21 cellular contexts compared by ENCODE assay signal in genomic region chr2:136021406-136021805, GRCh38.
"Had no signal": no experiment of that assay in that cellular context is flagged by ENCODE, and none has a peak within 500 bp of the region (broad histone marks: within the 10 kb centered on the region; RNA-seq: fewer than 3 reads in every experiment).

No MANE protein-coding gene starts in this region.

- H3K4me3 Mint-ChIP-seq: activated CD4-positive, alpha-beta memory T cell treated with anti-CD3 and anti-CD28 coated beads for 36 hours; activated naive CD4-positive, alpha-beta T cell treated with anti-CD3 and anti-CD28 coated beads for 36 hours; activated naive CD8-positive, alpha-beta T cell treated with anti-CD3 and anti-CD28 coated beads, Interleukin-2, amount 10 ng/mL, durations not matched to agents 7 days and 5 days; activated T-cell treated with anti-CD3 and anti-CD28 coated beads, Interleukin-2, amount 50 U/mL, for 72 hours; T-helper 17 cell had no signal

- H3K36me3 Mint-ChIP-seq: activated CD4-positive, alpha-beta memory T cell treated with anti-CD3 and anti-CD28 coated beads for 36 hours had no signal

- H3K9me3 Mint-ChIP-seq: activated CD4-positive, alpha-beta memory T cell treated with anti-CD3 and anti-CD28 coated beads for 36 hours; activated naive CD4-positive, alpha-beta T cell treated with anti-CD3 and anti-CD28 coated beads for 36 hours; activated T-cell treated with anti-CD3 and anti-CD28 coated beads, Interleukin-2, amount 50 U/mL, for 72 hours had no signal

- ATAC-seq: activated T-cell treated with anti-CD3 and anti-CD28 coated beads, Interleukin-2, amount 50 U/mL, for 72 hours; foreskin keratinocyte; psoas muscle; right cardiac atrium; stimulated activated naive CD8-positive, alpha-beta T cell treated with anti-CD3 and anti-CD28 coated beads, Interleukin-15, Interleukin-2, amounts not matched to agents 100 U/mL and 50 U/mL, for 24 hours; T-helper 17 cell had no signal

- H3K4me3 ChIP-seq: ovary, psoas muscle, tibial nerve had no signal

- H3K9me3 ChIP-seq: ovary, psoas muscle, tibial nerve had no signal

- H3K27ac ChIP-seq: foreskin keratinocyte, ovary, psoas muscle, tibial nerve had no signal

- DNase-seq: activated CD4-positive, alpha-beta memory T cell treated with anti-CD3 and anti-CD28 coated beads for 36 hours; activated CD4-positive, alpha-beta T cell treated with anti-CD3 and anti-CD28 coated beads for 48 hours; activated effector memory CD4-positive, alpha-beta T cell treated with Interleukin-2 at 50 U/mL for 16 hours; activated naive CD4-positive, alpha-beta T cell treated with anti-CD3 and anti-CD28 coated beads for 36 hours; activated naive CD8-positive, alpha-beta T cell treated with anti-CD3 and anti-CD28 coated beads, Interleukin-2, amount 10 ng/mL, durations not matched to agents 7 days and 5 days; activated T-cell treated with anti-CD3 and anti-CD28 coated beads, Interleukin-2, amount 50 U/mL, for 72 hours; amniotic stem cell; cerebellar nuclear complex; cortex of kidney; effector CD4-positive, alpha-beta T cell; foreskin keratinocyte; mesenchymal stem cell; ovary; psoas muscle; right cardiac atrium; stimulated activated CD4-positive, alpha-beta T cell treated with anti-CD3 and anti-CD28 coated beads, Interleukin-12 subunit alpha, Interleukin-12 subunit beta, amount 100 ng/mL, for 4 hours; stimulated activated CD4-positive, alpha-beta T cell treated with anti-CD3 and anti-CD28 coated beads, Interleukin-4, amount 100 ng/mL, for 4 hours; stimulated activated naive CD8-positive, alpha-beta T cell treated with anti-CD3 and anti-CD28 coated beads, Interleukin-15, Interleukin-2, amounts not matched to agents 100 U/mL and 50 U/mL, for 24 hours; SW 1271; T-helper 17 cell had no signal

- H3K27me3 ChIP-seq: ovary, tibial nerve had no signal

- H3K36me3 ChIP-seq: ovary, tibial nerve had no signal

- H3K27me3 Mint-ChIP-seq: activated CD4-positive, alpha-beta memory T cell treated with anti-CD3 and anti-CD28 coated beads for 36 hours; T-helper 17 cell had no signal

- H3K27ac Mint-ChIP-seq: activated CD4-positive, alpha-beta memory T cell treated with anti-CD3 and anti-CD28 coated beads for 36 hours; activated naive CD4-positive, alpha-beta T cell treated with anti-CD3 and anti-CD28 coated beads for 36 hours; activated naive CD8-positive, alpha-beta T cell treated with anti-CD3 and anti-CD28 coated beads, Interleukin-2, amount 10 ng/mL, durations not matched to agents 7 days and 5 days; activated T-cell treated with anti-CD3 and anti-CD28 coated beads, Interleukin-2, amount 50 U/mL, for 72 hours; T-helper 17 cell had no signal
